ENCODE assay signal across 18 cellular contexts in genomic region chr7:116617878-116618277, GRCh38. TPM values are rescaled to one million over a fixed set of nuclear protein-coding genes. Genes with fewer than 3 reads are reported as not detected.
DNase-seq lines count a peak whose midpoint lies in the region; ATAC-seq and TF ChIP-seq lines count a peak whose summit lies in the region.
"Had no signal": no experiment of that assay in that cellular context is flagged by ENCODE, and none has a peak within 500 bp of the region (broad histone marks: within the 10 kb centered on the region; RNA-seq: fewer than 3 reads in every experiment).

No MANE protein-coding gene starts in this region.

- H3K4me2 ChIP-seq in HCT116 (ENCODE audit: low read length) (no peak overlapping the region), OCI-LY3 (ENCODE audit: low read length) (peak overlapping the region; percentile 10; the same call in 1 of the 2 replicates), Karpas-422 (ENCODE audit: low read depth, low read length, poor library complexity, severe bottlenecking) (no peak overlapping the region), mesendoderm (ENCODE audit: low read length) (no peak overlapping the region)

- DNase-seq in DMS79 treated with DMSO at 0.1 percent for 48 hours (lab: John Stamatoyannopoulos, UW) (peak; percentile 65), HCT116 (ENCODE audit: low read depth, low spot score) (no peak), spleen (no peak), Karpas-422 (no peak), mesendoderm (no peak), CD14-positive monocyte (ENCODE audit: low spot score) (no peak)
- DNase-seq: AML-193; CD4-positive, alpha-beta memory T cell; DMS153; DND-41; EL; Kasumi-1; KBM-7 had no signal

- TF ChIP-seq RAD21 in HCT116 (IDR thresholded peaks at IDR 0.05; ENCODE audit: low read depth), result no peak

- H2BK120ac ChIP-seq in mesendoderm (ENCODE audit: low read depth, low read length), result no peak overlapping the region

- TF ChIP-seq CTCF in HCT116 (IDR thresholded peaks at IDR 0.05 in 2 of 3, conservative IDR thresholded peaks at IDR 0.05 in 1 of 3; ENCODE audit: borderline replicate concordance in 1 of 3, insufficient read depth in 1 of 3, low read depth in 2 of 3, low read length in 2 of 3) (no peak), OCI-LY3 (IDR thresholded peaks at IDR 0.05; ENCODE audit: low read depth, low read length) (no peak), spleen (IDR thresholded peaks at IDR 0.05 in 8 of 11, conservative IDR thresholded peaks at IDR 0.05 in 3 of 11) (no peak), CD14-positive monocyte (IDR thresholded peaks at IDR 0.05) (no peak)

- 63 to 78% (median 75%) methylated on average over 4 of the region's 4 CpGs for WGBS in spleen, 5 donors
- no CpG with 5 or more reads among the region's 4 CpGs for WGBS in mesendoderm (ENCODE audit: extremely low coverage, insufficient coverage, low lambda C conversion rate)

- H3K9me3 Mint-ChIP-seq in CD14-positive monocyte, result peaks cover 0 to 7% (median 6%) of the 10 kb centered on the region in 7 donors

- H3K27ac Mint-ChIP-seq in CD14-positive monocyte, result no peak overlapping the region
- H3K27ac Mint-ChIP-seq: CD4-positive, alpha-beta memory T cell; IgD-negative memory B cell had no signal

- H3K36me3 ChIP-seq in HCT116 (ENCODE audit: control insufficient read depth in 1 of 2, insufficient read depth in 2 of 2, low read length in 2 of 2) (no peaks in the 10 kb centered on the region), OCI-LY3 (replicated peaks; ENCODE audit: low read depth, low read length) (peaks cover 15% of the 10 kb centered on the region), spleen (no peaks in the 10 kb centered on the region), Karpas-422 (ENCODE audit: insufficient read depth, low read length) (no peaks in the 10 kb centered on the region), mesendoderm (ENCODE audit: control insufficient read depth, insufficient read depth, low read length) (no peaks in the 10 kb centered on the region)

- H4K5ac ChIP-seq in mesendoderm (ENCODE audit: low read length), result no peak overlapping the region

- H2BK5ac ChIP-seq in mesendoderm (ENCODE audit: low read length), result no peak overlapping the region

- H3K27me3 Mint-ChIP-seq in CD14-positive monocyte (ENCODE audit: low read depth in 3 of 3), result peaks cover 16 to 44% (median 18%) of the 10 kb centered on the region in 3 donors

- H3K36me3 Mint-ChIP-seq in CD14-positive monocyte, result peaks cover 0 to 2% of the 10 kb centered on the region in 2 donors
- H3K36me3 Mint-ChIP-seq: CD4-positive, alpha-beta memory T cell had no signal

- BruUV-seq in HCT116 (replicated peaks; lab: Mats Ljungman, UMichigan), result no TSS peak

- peaks cover 3% of the 10 kb centered on the region for H3K4me1 Mint-ChIP-seq in CD14-positive monocyte
- H3K4me1 Mint-ChIP-seq: CD4-positive, alpha-beta memory T cell; IgD-negative memory B cell had no signal

- no peak overlapping the region for H3K56ac ChIP-seq in mesendoderm (ENCODE audit: low read length)

- H3K4me1 ChIP-seq in HCT116 (ENCODE audit: control insufficient read depth in 1 of 2, insufficient read depth in 2 of 2, low read length in 2 of 2) (peaks cover 0 to 15% of the 10 kb centered on the region in 2 experiments; a peak in 2 of 4 replicates), OCI-LY3 (ENCODE audit: low read length) (peaks cover 50% of the 10 kb centered on the region), spleen (no peaks in the 10 kb centered on the region), Karpas-422 (ENCODE audit: low read length) (peaks cover 7% of the 10 kb centered on the region), mesendoderm (ENCODE audit: control insufficient read depth, low read depth, low read length) (no peaks in the 10 kb centered on the region)

- no peak overlapping the region for H3K18ac ChIP-seq in mesendoderm (ENCODE audit: low read length)

- no peak overlapping the region for H3K23ac ChIP-seq in mesendoderm (ENCODE audit: low read length)

- no peak overlapping the region for H4K8ac ChIP-seq in mesendoderm (ENCODE audit: low read depth, low read length)

- no peak overlapping the region for H3K4me3 ChIP-seq in HCT116 (replicated peaks in 1 of 2; ENCODE audit: low read depth in 1 of 2, low read length in 2 of 2)
- H3K4me3 ChIP-seq in OCI-LY3 (ENCODE audit: low read length), result no peak overlapping the region
- H3K4me3 ChIP-seq in spleen, result no peak overlapping the region
- no peak overlapping the region for H3K4me3 ChIP-seq in Karpas-422 (ENCODE audit: low read length)
- H3K4me3 ChIP-seq in mesendoderm (ENCODE audit: low read length), result no peak overlapping the region
- H3K4me3 ChIP-seq: GM12878 had no signal

- H4K20me1 ChIP-seq in HCT116 (ENCODE audit: insufficient read depth) (no peaks in the 10 kb centered on the region), OCI-LY3 (ENCODE audit: insufficient read depth, low read length) (no peaks in the 10 kb centered on the region), Karpas-422 (ENCODE audit: insufficient read depth, low read depth, low read length) (no peaks in the 10 kb centered on the region)

- RAD21 ChIA-PET in HCT116 (lab: Charles Lee; ENCODE audit: low non-redundant PET in 1 of 2, low total read pairs in 2 of 2, uncharacterized antibody in 2 of 2, unreplicated experiment in 2 of 2), result no interaction called here

- H2AFZ ChIP-seq in HCT116 (ENCODE audit: low read depth, low read length, poor library complexity, severe bottlenecking) (peak overlapping the region; percentile 20), OCI-LY3 (ENCODE audit: low read depth, low read length) (no peak overlapping the region), Karpas-422 (ENCODE audit: low read length) (no peak overlapping the region)

- H3K9ac ChIP-seq in HCT116 (ENCODE audit: low read length) (no peak overlapping the region), OCI-LY3 (ENCODE audit: low read length) (no peak overlapping the region), Karpas-422 (ENCODE audit: low read length) (no peak overlapping the region), mesendoderm (ENCODE audit: low read length) (no peak overlapping the region)

- H3K27me3 ChIP-seq in HCT116 (ENCODE audit: insufficient read depth, low read length), result no peaks in the 10 kb centered on the region
- H3K27me3 ChIP-seq in OCI-LY3 (ENCODE audit: low read depth, low read length), result no peaks in the 10 kb centered on the region
- H3K27me3 ChIP-seq in spleen (replicated peaks in 1 of 7), result peaks cover 0 to 18% (median 0%) of the 10 kb centered on the region in 7 donors
- H3K27me3 ChIP-seq in Karpas-422 (ENCODE audit: low read length), result no peaks in the 10 kb centered on the region
- H3K27me3 ChIP-seq in mesendoderm (ENCODE audit: insufficient read depth, low read length, poor library complexity), result no peaks in the 10 kb centered on the region

- CTCF ChIA-PET in HCT116 (lab: Charles Lee), result no interaction called here

- H3K9me3 ChIP-seq in HCT116 (ENCODE audit: control insufficient read depth in 1 of 2, insufficient read depth in 1 of 2, low read depth in 1 of 2, low read length in 2 of 2) (no peaks in the 10 kb centered on the region), OCI-LY3 (ENCODE audit: insufficient read depth, low read length) (peaks cover 7% of the 10 kb centered on the region; the same call in 1 of the 2 replicates), spleen (peaks cover 0 to 18% (median 3%) of the 10 kb centered on the region in 8 donors), Karpas-422 (ENCODE audit: low read length) (no peaks in the 10 kb centered on the region)

- TF ChIP-seq POLR2A in HCT116 (IDR thresholded peaks at IDR 0.05; ENCODE audit: borderline replicate concordance, extremely low read depth, insufficient read depth, insufficient read length), result no peak
- TF ChIP-seq POLR2A in spleen (IDR thresholded peaks at IDR 0.05), result no peak

- H3K79me2 ChIP-seq in HCT116 (ENCODE audit: insufficient read depth, low read length) (no peaks in the 10 kb centered on the region), OCI-LY3 (ENCODE audit: low read length) (no peaks in the 10 kb centered on the region), Karpas-422 (ENCODE audit: low read length) (no peaks in the 10 kb centered on the region), mesendoderm (ENCODE audit: control insufficient read depth, insufficient read depth, low read length) (no peaks in the 10 kb centered on the region)

- no peaks in the 10 kb centered on the region for H3K79me1 ChIP-seq in mesendoderm (ENCODE audit: low read length)

- no peak overlapping the region for H3K4ac ChIP-seq in mesendoderm (ENCODE audit: low read depth, low read length)

- ATAC-seq in HCT116, result no peak
- ATAC-seq: GM12878, HepG2 had no signal

- H3K9me2 ChIP-seq in HCT116 (ENCODE audit: insufficient read depth) (no peaks in the 10 kb centered on the region), Karpas-422 (replicated peaks; ENCODE audit: insufficient read depth, low read length) (no peaks in the 10 kb centered on the region)

- H2BK15ac ChIP-seq in mesendoderm (replicated peaks; ENCODE audit: low read depth), result no peak overlapping the region

- POLR2A ChIA-PET in HCT116 (lab: Charles Lee), result no interaction called here

- intact Hi-C loops in HCT116 (cut with micrococcal nuclease), result no loop called here
- intact Hi-C loops in spleen (cut with DNase I; ENCODE audit: low total_unique reads), result no loop called here
- intact Hi-C loops in CD14-positive monocyte (cut with micrococcal nuclease), result no loop called here

- H3K27ac ChIP-seq in HCT116 (ENCODE audit: low read depth, low read length) (no peak overlapping the region), OCI-LY3 (ENCODE audit: low read length) (peak overlapping the region; percentile 20), spleen (no peak overlapping the region), Karpas-422 (ENCODE audit: low read length) (no peak overlapping the region), mesendoderm (ENCODE audit: low read depth, low read length) (no peak overlapping the region)
- H3K27ac ChIP-seq: C4-2B had no signal

- no peak overlapping the region for H3K4me3 Mint-ChIP-seq in CD14-positive monocyte
- H3K4me3 Mint-ChIP-seq: CD4-positive, alpha-beta memory T cell; IgD-negative memory B cell had no signal

- H2AK5ac ChIP-seq in mesendoderm (ENCODE audit: low read length), result no peak overlapping the region

TF ChIP-seq in HCT116, 20 proteins besides CTCF, POLR2A, EP300 and RAD21 (continues in another document):
- TF ChIP-seq ZFX (IDR thresholded peaks at IDR 0.05) (no peak), EZH2phosphoT487 (IDR thresholded peaks at IDR 0.05; ENCODE audit: borderline replicate concordance) (no peak), ZNF274 (IDR thresholded peaks at IDR 0.05; ENCODE audit: low read depth, low read length) (no peak), EGR1 (IDR thresholded peaks at IDR 0.05; ENCODE audit: low read depth) (no peak)

RNA-seq across cellular contexts. Expression of gene MET, which starts 54.1 kb away (rescaled TPM):
- 200 TPM for total RNA-seq in HCT116 (2021; ENCODE audit: unreplicated experiment)
- 71.3 and 91.7 TPM in 2 replicates for polyA plus RNA-seq in HCT116 (2012)
- total RNA-seq in spleen, result 10 to 100 TPM; 10.6 to 28.8 (median 22.3) TPM
- 1 to 10 TPM in 1 of 3 donors, under 1 TPM in 2; 0.68 to 1.9 (median 0.96) TPM for polyA plus RNA-seq in spleen
- 118 and 158 TPM in 2 replicates for total RNA-seq in Karpas-422 (2014; rRNA removed; shearing (Covaris generic); ENCODE audit: low replicate concordance)
- polyA plus RNA-seq in mesendoderm (2013, experiment 1 of 2), result 4.0 TPM
- 3.7 TPM for polyA plus RNA-seq in mesendoderm (2013, experiment 2 of 2)
- not detected for polyA plus RNA-seq in CD14-positive monocyte
- polyA plus RNA-seq: CD4-positive, alpha-beta memory T cell; IgD-negative memory B cell had no signal
